In genomic region chr1:92953491-92953890, GRCh38 we compare ENCODE assay signal across 10 cellular contexts. TPM values are rescaled to one million over a fixed set of nuclear protein-coding genes. Genes with fewer than 3 reads are reported as not detected.
DNase-seq lines count a peak whose midpoint lies in the region; ATAC-seq and TF ChIP-seq lines count a peak whose summit lies in the region.
"Had no signal": no experiment of that assay in that cellular context is flagged by ENCODE, and none has a peak within 500 bp of the region (broad histone marks: within the 10 kb centered on the region; RNA-seq: fewer than 3 reads in every experiment).

No MANE protein-coding gene starts in this region.

- H3K9me3 ChIP-seq in adrenal gland (replicated peaks in 1 of 3), result no peaks in the 10 kb centered on the region
- H3K9me3 ChIP-seq: SJCRH30 had no signal

- CTCF ChIA-PET in activated naive CD4-positive, alpha-beta T cell treated with anti-CD3 and anti-CD28 coated beads for 36 hours (lab: Charles Lee), result interaction anchor here (3.8 kb wide), 1 partner anchor 94 kb away, joined by 18 read pairs; no protein-coding TSS in a partner anchor

- TF ChIP-seq POLR2A in adrenal gland (IDR thresholded peaks at IDR 0.05), result no peak

- no peaks in the 10 kb centered on the region for H3K9me3 Mint-ChIP-seq in activated naive CD4-positive, alpha-beta T cell treated with anti-CD3 and anti-CD28 coated beads for 36 hours
- H3K9me3 Mint-ChIP-seq: type B pancreatic cell had no signal

- 75 to 91% (median 82%) methylated on average over 3 of the region's 3 CpGs for WGBS in adrenal gland, 4 donors

- no peak overlapping the region for H3K27ac ChIP-seq in adrenal gland
- H3K27ac ChIP-seq: SJCRH30 had no signal

- ATAC-seq in HG03432 (IDR thresholded peaks at IDR 0.05; ENCODE audit: unreplicated experiment), result peak; percentile 71

- H3K27me3 Mint-ChIP-seq in activated naive CD4-positive, alpha-beta T cell treated with anti-CD3 and anti-CD28 coated beads for 36 hours (ENCODE audit: low read depth), result no peaks in the 10 kb centered on the region
- H3K27me3 Mint-ChIP-seq: type B pancreatic cell had no signal

- H3K36me3 ChIP-seq in GM06990 (ENCODE audit: control insufficient read depth, insufficient read depth, low read length) (no peaks in the 10 kb centered on the region), adrenal gland (replicated peaks in 1 of 2) (no peaks in the 10 kb centered on the region)
- H3K36me3 ChIP-seq: SJCRH30 had no signal

- H3K4me3 ChIP-seq in GM06990 (replicated peaks; ENCODE audit: low read depth, low read length) (peak overlapping the region; percentile 38), adrenal gland (no peak overlapping the region)
- H3K4me3 ChIP-seq: SJCRH30 had no signal

- H3K4me1 ChIP-seq in adrenal gland (replicated peaks in 1 of 2), result peaks cover 0 to 10% of the 10 kb centered on the region in 2 donors

- TF ChIP-seq CTCF in GM06990 (IDR thresholded peaks at IDR 0.05; ENCODE audit: insufficient read depth, low read length, poor library complexity, severe bottlenecking), result no peak
- no peak for TF ChIP-seq CTCF in GM20000 (IDR thresholded peaks at IDR 0.05; ENCODE audit: extremely low read depth, missing control alignments)
- no peak for TF ChIP-seq CTCF in adrenal gland (IDR thresholded peaks at IDR 0.05)

- DNase-seq in GM06990 (ENCODE audit: extremely low read depth, insufficient read length) (no peak), GM20000 (ENCODE audit: low spot score) (peak; percentile 59), NCI-H526 treated with DMSO at 0.1 percent for 48 hours (lab: John Stamatoyannopoulos, UW) (no peak), NCI-H82 (lab: John Stamatoyannopoulos, UW) (no peak), adrenal gland (no peak), DMS 273 treated with DMSO at 0.1 percent for 48 hours (lab: John Stamatoyannopoulos, UW) (no peak)
- DNase-seq in activated naive CD4-positive, alpha-beta T cell treated with anti-CD3 and anti-CD28 coated beads for 36 hours, result peak; percentile 59
- DNase-seq: SJCRH30 had no signal

- peaks cover 52% of the 10 kb centered on the region for H3K4me1 Mint-ChIP-seq in activated naive CD4-positive, alpha-beta T cell treated with anti-CD3 and anti-CD28 coated beads for 36 hours (ENCODE audit: low read depth)

- no peaks in the 10 kb centered on the region for H3K36me3 Mint-ChIP-seq in activated naive CD4-positive, alpha-beta T cell treated with anti-CD3 and anti-CD28 coated beads for 36 hours (ENCODE audit: low read depth)
- H3K36me3 Mint-ChIP-seq: type B pancreatic cell had no signal

- H3K4me3 Mint-ChIP-seq in activated naive CD4-positive, alpha-beta T cell treated with anti-CD3 and anti-CD28 coated beads for 36 hours, result no peak overlapping the region
- H3K4me3 Mint-ChIP-seq: type B pancreatic cell had no signal

- intact Hi-C loops in activated naive CD4-positive, alpha-beta T cell treated with anti-CD3 and anti-CD28 coated beads for 36 hours (cut with micrococcal nuclease), result loop anchor here (5.0 kb wide), 1 partner anchor 656 kb away; the partner anchor contains the start of genes GLMN and RPAP2
- intact Hi-C loops in adrenal gland (cut with DNase I), result no loop called here

- H3K27ac Mint-ChIP-seq in activated naive CD4-positive, alpha-beta T cell treated with anti-CD3 and anti-CD28 coated beads for 36 hours, result peak overlapping the region; percentile 20
- H3K27ac Mint-ChIP-seq: type B pancreatic cell had no signal

- H3K27me3 ChIP-seq in GM06990 (replicated peaks; ENCODE audit: control insufficient read depth, insufficient read depth, low read length) (no peaks in the 10 kb centered on the region), adrenal gland (no peaks in the 10 kb centered on the region)
- H3K27me3 ChIP-seq: SJCRH30 had no signal

RNA-seq across cellular contexts. Expression of gene DIPK1A, which starts 7.8 kb away (rescaled TPM):
- 1 to 10 TPM; 4.5 to 5.0 TPM for total RNA-seq in activated naive CD4-positive, alpha-beta T cell treated with anti-CD3 and anti-CD28 coated beads for 36 hours
- total RNA-seq in adrenal gland, result 1 to 10 TPM in 7 of 8 donors, under 1 TPM in 1; 0.91 to 7.3 (median 3.0) TPM
- polyA plus RNA-seq in adrenal gland, result 1 to 10 TPM; 1.4 to 5.0 (median 1.7) TPM

Comparison
In these comparisons a context has a peak if more than half of its experiments do, and no peak if none do; other contexts are left out.
1. DNase-seq: peak in GM20000 (single experiment) and activated naive CD4-positive, alpha-beta T cell treated with anti-CD3 and anti-CD28 coated beads for 36 hours (single experiment); none in GM06990 (single experiment), NCI-H526 treated with DMSO at 0.1 percent for 48 hours (single experiment), NCI-H82 (single experiment), adrenal gland (0 of 7) and DMS 273 treated with DMSO at 0.1 percent for 48 hours (single experiment).